Comparison of ENCODE assay signal across 2 cellular contexts in the genomic region with DNA sequence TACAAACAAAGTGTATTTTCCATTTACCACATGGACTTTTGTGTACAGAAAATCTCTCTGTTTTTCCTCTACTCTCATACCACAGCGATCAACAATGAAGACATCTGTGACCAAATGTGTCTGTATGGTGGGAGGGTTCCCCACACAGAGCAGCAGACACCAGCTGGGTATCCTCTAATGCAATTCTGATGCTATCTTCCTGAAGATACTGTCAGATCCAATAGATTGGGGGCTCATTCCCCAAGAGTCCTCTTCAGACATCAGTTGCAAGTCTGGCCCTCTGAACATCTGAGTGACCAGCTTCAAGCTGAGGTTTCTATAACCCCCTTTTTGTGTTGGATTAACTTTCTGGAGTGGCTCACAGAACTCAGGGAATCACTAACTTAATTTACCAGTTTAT.
TF ChIP-seq lines count a peak whose summit lies in the region.

No MANE protein-coding gene starts in this region.

TF ChIP-seq in SK-N-SH, 30 proteins besides CTCF, POLR2A, EP300 and RAD21:
- no peak for TF ChIP-seq SIN3A (IDR thresholded peaks at IDR 0.05; ENCODE audit: borderline replicate concordance, low read depth, low read length)
- no peak for TF ChIP-seq RCOR1 (IDR thresholded peaks at IDR 0.05; ENCODE audit: low read length)
- no peak for TF ChIP-seq ELF1 (IDR thresholded peaks at IDR 0.05)
- TF ChIP-seq TAF1 (IDR thresholded peaks at IDR 0.05; ENCODE audit: borderline replicate concordance, low read depth, low read length) = no peak
- TF ChIP-seq MXI1 (IDR thresholded peaks at IDR 0.05; ENCODE audit: low read depth, low read length) = no peak
- TF ChIP-seq EZH2phosphoT487 (IDR thresholded peaks at IDR 0.05; ENCODE audit: borderline replicate concordance, low read depth) = no peak
- TF ChIP-seq IRF3 (IDR thresholded peaks at IDR 0.05; ENCODE audit: low read depth, low read length) = no peak
- TF ChIP-seq CHD2 (IDR thresholded peaks at IDR 0.05; ENCODE audit: low read length, partially characterized antibody) = no peak
- TF ChIP-seq FOSL2 (IDR thresholded peaks at IDR 0.05; ENCODE audit: borderline replicate concordance, low read depth) = no peak
- TF ChIP-seq MEF2A (IDR thresholded peaks at IDR 0.05; ENCODE audit: borderline replicate concordance, low read depth) = no peak
- TF ChIP-seq NFIC (IDR thresholded peaks at IDR 0.05; ENCODE audit: borderline replicate concordance) = no peak
- TF ChIP-seq FOXJ3 (CRISPR knock-in tag; IDR thresholded peaks at IDR 0.05) = no peak
- TF ChIP-seq SMC3 (IDR thresholded peaks at IDR 0.05; ENCODE audit: low read depth, low read length) = no peak
- TF ChIP-seq GATA2 (CRISPR knock-in tag; IDR thresholded peaks at IDR 0.05) = no peak
- TF ChIP-seq YY1 (IDR thresholded peaks at IDR 0.05; ENCODE audit: low read depth) = no peak
- TF ChIP-seq USF2 (IDR thresholded peaks at IDR 0.05; ENCODE audit: borderline replicate concordance, low read depth, low read length) = no peak
- no peak for TF ChIP-seq RXRA (IDR thresholded peaks at IDR 0.05; ENCODE audit: borderline replicate concordance, low read depth)
- TF ChIP-seq NRF1 (IDR thresholded peaks at IDR 0.05; ENCODE audit: low read depth, low read length) = no peak

TF ChIP-seq in SK-N-SH treated with all-trans-retinoic acid at 6 μM for 48 hours, 23 proteins besides CTCF, POLR2A, EP300 and RAD21:
- TF ChIP-seq, protein P1, sequence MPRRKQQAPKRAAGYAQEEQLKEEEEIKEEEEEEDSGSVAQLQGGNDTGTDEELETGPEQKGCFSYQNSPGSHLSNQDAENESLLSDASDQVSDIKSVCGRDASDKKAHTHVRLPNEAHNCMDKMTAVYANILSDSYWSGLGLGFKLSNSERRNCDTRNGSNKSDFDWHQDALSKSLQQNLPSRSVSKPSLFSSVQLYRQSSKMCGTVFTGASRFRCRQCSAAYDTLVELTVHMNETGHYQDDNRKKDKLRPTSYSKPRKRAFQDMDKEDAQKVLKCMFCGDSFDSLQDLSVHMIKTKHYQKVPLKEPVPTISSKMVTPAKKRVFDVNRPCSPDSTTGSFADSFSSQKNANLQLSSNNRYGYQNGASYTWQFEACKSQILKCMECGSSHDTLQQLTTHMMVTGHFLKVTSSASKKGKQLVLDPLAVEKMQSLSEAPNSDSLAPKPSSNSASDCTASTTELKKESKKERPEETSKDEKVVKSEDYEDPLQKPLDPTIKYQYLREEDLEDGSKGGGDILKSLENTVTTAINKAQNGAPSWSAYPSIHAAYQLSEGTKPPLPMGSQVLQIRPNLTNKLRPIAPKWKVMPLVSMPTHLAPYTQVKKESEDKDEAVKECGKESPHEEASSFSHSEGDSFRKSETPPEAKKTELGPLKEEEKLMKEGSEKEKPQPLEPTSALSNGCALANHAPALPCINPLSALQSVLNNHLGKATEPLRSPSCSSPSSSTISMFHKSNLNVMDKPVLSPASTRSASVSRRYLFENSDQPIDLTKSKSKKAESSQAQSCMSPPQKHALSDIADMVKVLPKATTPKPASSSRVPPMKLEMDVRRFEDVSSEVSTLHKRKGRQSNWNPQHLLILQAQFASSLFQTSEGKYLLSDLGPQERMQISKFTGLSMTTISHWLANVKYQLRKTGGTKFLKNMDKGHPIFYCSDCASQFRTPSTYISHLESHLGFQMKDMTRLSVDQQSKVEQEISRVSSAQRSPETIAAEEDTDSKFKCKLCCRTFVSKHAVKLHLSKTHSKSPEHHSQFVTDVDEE (CRISPR knock-in tag; IDR thresholded peaks at IDR 0.05) = no peak
- TF ChIP-seq ARNTL (CRISPR knock-in tag; IDR thresholded peaks at IDR 0.05; ENCODE audit: borderline replicate concordance, low read depth) (no peak), ZFP3 (CRISPR knock-in tag; IDR thresholded peaks at IDR 0.05) (no peak)
